In genomic region chr11:30560345-30561106, GRCh38 we compare ENCODE assay signal across 1 cellular context.
TF ChIP-seq lines count a peak whose summit lies in the region.

No MANE protein-coding gene starts in this region.

TF ChIP-seq in H1, 55 proteins besides CTCF, POLR2A, EP300 and RAD21 (continued from another document):
- TF ChIP-seq, protein P1, sequence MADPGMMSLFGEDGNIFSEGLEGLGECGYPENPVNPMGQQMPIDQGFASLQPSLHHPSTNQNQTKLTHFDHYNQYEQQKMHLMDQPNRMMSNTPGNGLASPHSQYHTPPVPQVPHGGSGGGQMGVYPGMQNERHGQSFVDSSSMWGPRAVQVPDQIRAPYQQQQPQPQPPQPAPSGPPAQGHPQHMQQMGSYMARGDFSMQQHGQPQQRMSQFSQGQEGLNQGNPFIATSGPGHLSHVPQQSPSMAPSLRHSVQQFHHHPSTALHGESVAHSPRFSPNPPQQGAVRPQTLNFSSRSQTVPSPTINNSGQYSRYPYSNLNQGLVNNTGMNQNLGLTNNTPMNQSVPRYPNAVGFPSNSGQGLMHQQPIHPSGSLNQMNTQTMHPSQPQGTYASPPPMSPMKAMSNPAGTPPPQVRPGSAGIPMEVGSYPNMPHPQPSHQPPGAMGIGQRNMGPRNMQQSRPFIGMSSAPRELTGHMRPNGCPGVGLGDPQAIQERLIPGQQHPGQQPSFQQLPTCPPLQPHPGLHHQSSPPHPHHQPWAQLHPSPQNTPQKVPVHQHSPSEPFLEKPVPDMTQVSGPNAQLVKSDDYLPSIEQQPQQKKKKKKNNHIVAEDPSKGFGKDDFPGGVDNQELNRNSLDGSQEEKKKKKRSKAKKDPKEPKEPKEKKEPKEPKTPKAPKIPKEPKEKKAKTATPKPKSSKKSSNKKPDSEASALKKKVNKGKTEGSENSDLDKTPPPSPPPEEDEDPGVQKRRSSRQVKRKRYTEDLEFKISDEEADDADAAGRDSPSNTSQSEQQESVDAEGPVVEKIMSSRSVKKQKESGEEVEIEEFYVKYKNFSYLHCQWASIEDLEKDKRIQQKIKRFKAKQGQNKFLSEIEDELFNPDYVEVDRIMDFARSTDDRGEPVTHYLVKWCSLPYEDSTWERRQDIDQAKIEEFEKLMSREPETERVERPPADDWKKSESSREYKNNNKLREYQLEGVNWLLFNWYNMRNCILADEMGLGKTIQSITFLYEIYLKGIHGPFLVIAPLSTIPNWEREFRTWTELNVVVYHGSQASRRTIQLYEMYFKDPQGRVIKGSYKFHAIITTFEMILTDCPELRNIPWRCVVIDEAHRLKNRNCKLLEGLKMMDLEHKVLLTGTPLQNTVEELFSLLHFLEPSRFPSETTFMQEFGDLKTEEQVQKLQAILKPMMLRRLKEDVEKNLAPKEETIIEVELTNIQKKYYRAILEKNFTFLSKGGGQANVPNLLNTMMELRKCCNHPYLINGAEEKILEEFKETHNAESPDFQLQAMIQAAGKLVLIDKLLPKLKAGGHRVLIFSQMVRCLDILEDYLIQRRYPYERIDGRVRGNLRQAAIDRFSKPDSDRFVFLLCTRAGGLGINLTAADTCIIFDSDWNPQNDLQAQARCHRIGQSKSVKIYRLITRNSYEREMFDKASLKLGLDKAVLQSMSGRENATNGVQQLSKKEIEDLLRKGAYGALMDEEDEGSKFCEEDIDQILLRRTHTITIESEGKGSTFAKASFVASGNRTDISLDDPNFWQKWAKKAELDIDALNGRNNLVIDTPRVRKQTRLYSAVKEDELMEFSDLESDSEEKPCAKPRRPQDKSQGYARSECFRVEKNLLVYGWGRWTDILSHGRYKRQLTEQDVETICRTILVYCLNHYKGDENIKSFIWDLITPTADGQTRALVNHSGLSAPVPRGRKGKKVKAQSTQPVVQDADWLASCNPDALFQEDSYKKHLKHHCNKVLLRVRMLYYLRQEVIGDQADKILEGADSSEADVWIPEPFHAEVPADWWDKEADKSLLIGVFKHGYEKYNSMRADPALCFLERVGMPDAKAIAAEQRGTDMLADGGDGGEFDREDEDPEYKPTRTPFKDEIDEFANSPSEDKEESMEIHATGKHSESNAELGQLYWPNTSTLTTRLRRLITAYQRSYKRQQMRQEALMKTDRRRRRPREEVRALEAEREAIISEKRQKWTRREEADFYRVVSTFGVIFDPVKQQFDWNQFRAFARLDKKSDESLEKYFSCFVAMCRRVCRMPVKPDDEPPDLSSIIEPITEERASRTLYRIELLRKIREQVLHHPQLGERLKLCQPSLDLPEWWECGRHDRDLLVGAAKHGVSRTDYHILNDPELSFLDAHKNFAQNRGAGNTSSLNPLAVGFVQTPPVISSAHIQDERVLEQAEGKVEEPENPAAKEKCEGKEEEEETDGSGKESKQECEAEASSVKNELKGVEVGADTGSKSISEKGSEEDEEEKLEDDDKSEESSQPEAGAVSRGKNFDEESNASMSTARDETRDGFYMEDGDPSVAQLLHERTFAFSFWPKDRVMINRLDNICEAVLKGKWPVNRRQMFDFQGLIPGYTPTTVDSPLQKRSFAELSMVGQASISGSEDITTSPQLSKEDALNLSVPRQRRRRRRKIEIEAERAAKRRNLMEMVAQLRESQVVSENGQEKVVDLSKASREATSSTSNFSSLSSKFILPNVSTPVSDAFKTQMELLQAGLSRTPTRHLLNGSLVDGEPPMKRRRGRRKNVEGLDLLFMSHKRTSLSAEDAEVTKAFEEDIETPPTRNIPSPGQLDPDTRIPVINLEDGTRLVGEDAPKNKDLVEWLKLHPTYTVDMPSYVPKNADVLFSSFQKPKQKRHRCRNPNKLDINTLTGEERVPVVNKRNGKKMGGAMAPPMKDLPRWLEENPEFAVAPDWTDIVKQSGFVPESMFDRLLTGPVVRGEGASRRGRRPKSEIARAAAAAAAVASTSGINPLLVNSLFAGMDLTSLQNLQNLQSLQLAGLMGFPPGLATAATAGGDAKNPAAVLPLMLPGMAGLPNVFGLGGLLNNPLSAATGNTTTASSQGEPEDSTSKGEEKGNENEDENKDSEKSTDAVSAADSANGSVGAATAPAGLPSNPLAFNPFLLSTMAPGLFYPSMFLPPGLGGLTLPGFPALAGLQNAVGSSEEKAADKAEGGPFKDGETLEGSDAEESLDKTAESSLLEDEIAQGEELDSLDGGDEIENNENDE (IDR thresholded peaks at IDR 0.05; ENCODE audit: insufficient replicate concordance, low read length), result peak; percentile 95
- peak; percentile 86; the same call in 1 of the 2 replicates for TF ChIP-seq POU5F1 (IDR thresholded peaks at IDR 0.05; ENCODE audit: low read depth, low read length)
- TF ChIP-seq RBBP5 (IDR thresholded peaks at IDR 0.05; ENCODE audit: borderline replicate concordance, low read depth, low read length), result no peak
- no peak for TF ChIP-seq JUN (IDR thresholded peaks at IDR 0.05; ENCODE audit: low read depth, low read length)
- no peak for TF ChIP-seq SRF (IDR thresholded peaks at IDR 0.05; ENCODE audit: low read depth, low read length)
- TF ChIP-seq RXRA (IDR thresholded peaks at IDR 0.05; ENCODE audit: insufficient read depth, low read depth, low read length), result no peak
- no peak for TF ChIP-seq NRF1 (IDR thresholded peaks at IDR 0.05; ENCODE audit: low read depth, low read length)
- no peak for TF ChIP-seq BRCA1 (IDR thresholded peaks at IDR 0.05; ENCODE audit: low read depth, low read length)
